1 cellular context compared by ENCODE assay signal in genomic region chr13:23656637-23657036, GRCh38.
TF ChIP-seq lines count a peak whose summit lies in the region.

No MANE protein-coding gene starts in this region.

TF ChIP-seq in K562, 482 proteins besides CTCF, POLR2A, EP300 and RAD21 (continued from another document):
- TF ChIP-seq SMARCE1 (IDR thresholded peaks at IDR 0.05): peak; percentile 89; the same call in 1 of the 2 replicates
- no peak for TF ChIP-seq ELF1 (tag; IDR thresholded peaks at IDR 0.05)
- peak; percentile 31; the same call in 1 of the 2 replicates for TF ChIP-seq NCOR1 (IDR thresholded peaks at IDR 0.05)
- no peak for TF ChIP-seq FOXK1 (CRISPR knock-in tag; IDR thresholded peaks at IDR 0.05; ENCODE audit: borderline replicate concordance)
- no peak for TF ChIP-seq RBM25 (IDR thresholded peaks at IDR 0.05; ENCODE audit: low read depth, low read length, severe bottlenecking)
- 0 out of 2 replicates have a peak, but pooled peaks have one; percentile 45 for TF ChIP-seq FOXA1 (IDR thresholded peaks at IDR 0.05; ENCODE audit: borderline replicate concordance)
- no peak for TF ChIP-seq MYBL2 (IDR thresholded peaks at IDR 0.05; ENCODE audit: low read depth)
- TF ChIP-seq MYBL2 (CRISPR knock-in tag; IDR thresholded peaks at IDR 0.05; ENCODE audit: borderline replicate concordance): no peak
- TF ChIP-seq TAL1 (IDR thresholded peaks at IDR 0.05): peak; percentile 59; the same call in 1 of the 2 replicates
- no peak for TF ChIP-seq SMC3 (conservative IDR thresholded peaks at IDR 0.05; ENCODE audit: insufficient read depth, low read depth, low read length)
- peak; percentile 33; the same call in 1 of the 2 replicates for TF ChIP-seq DPF2 (IDR thresholded peaks at IDR 0.05)
- no peak for TF ChIP-seq RFX1 (IDR thresholded peaks at IDR 0.05)
- TF ChIP-seq POLR2H (tag; IDR thresholded peaks at IDR 0.05; ENCODE audit: low read depth): no peak
- TF ChIP-seq MCM2 (IDR thresholded peaks at IDR 0.05; ENCODE audit: low read depth): no peak
- no peak for TF ChIP-seq ZBTB34 (CRISPR knock-in tag; IDR thresholded peaks at IDR 0.05)
- no peak for TF ChIP-seq TAF15 (IDR thresholded peaks at IDR 0.05; ENCODE audit: low read depth, low read length)
- peak; percentile 72; the same call in 1 of the 2 replicates for TF ChIP-seq TEAD4 (IDR thresholded peaks at IDR 0.05; ENCODE audit: low read length)
- no peak for TF ChIP-seq TEAD4 (CRISPR knock-in tag; IDR thresholded peaks at IDR 0.05; ENCODE audit: borderline replicate concordance)
- TF ChIP-seq AFF4 (CRISPR knock-in tag; IDR thresholded peaks at IDR 0.05): no peak
- TF ChIP-seq FOXA3 (CRISPR knock-in tag; conservative IDR thresholded peaks at IDR 0.05 in 1 of 2, IDR thresholded peaks at IDR 0.05 in 1 of 2): peak; percentile 98
- TF ChIP-seq U2AF1 (optimal IDR thresholded peaks at IDR 0.05; ENCODE audit: low read depth, low read length): no peak
- no peak for TF ChIP-seq HMG20B (CRISPR knock-in tag; IDR thresholded peaks at IDR 0.05)
- TF ChIP-seq ARID1B (IDR thresholded peaks at IDR 0.05): peak; percentile 68
- no peak for TF ChIP-seq ZNF695 (CRISPR knock-in tag; IDR thresholded peaks at IDR 0.05)
- no peak for TF ChIP-seq ERF (CRISPR knock-in tag; IDR thresholded peaks at IDR 0.05)
- peak; percentile 82 for TF ChIP-seq SPI1 (IDR thresholded peaks at IDR 0.05; ENCODE audit: borderline replicate concordance, low read depth, low read length)
- 0 out of 4 replicates have a peak, but pooled peaks of 1 of the 2 experiments have one; percentile 51 for TF ChIP-seq ETV6 (IDR thresholded peaks at IDR 0.05; ENCODE audit: borderline replicate concordance in 1 of 2, low read depth in 2 of 2, low read length in 1 of 2)
- TF ChIP-seq ETV6 (CRISPR knock-in tag; IDR thresholded peaks at IDR 0.05; ENCODE audit: borderline replicate concordance): no peak
- no peak for TF ChIP-seq PHB2 (IDR thresholded peaks at IDR 0.05; ENCODE audit: low read depth)
- peak in 1 of 2 experiments; percentile 46; a peak in 1 of 4 replicates for TF ChIP-seq RCOR1 (IDR thresholded peaks at IDR 0.05; ENCODE audit: borderline replicate concordance in 1 of 2, low read depth in 2 of 2, low read length in 2 of 2)
- peak; percentile 46 for TF ChIP-seq MTA2 (IDR thresholded peaks at IDR 0.05; ENCODE audit: low read depth)
- TF ChIP-seq MGA (IDR thresholded peaks at IDR 0.05): no peak
- TF ChIP-seq CBFA2T3 (IDR thresholded peaks at IDR 0.05): peak; percentile 68
